In genomic region chrX:115582871-115583729, GRCh38 we compare ENCODE assay signal across 11 cellular contexts. TPM values are rescaled to one million over a fixed set of nuclear protein-coding genes. Genes with fewer than 3 reads are reported as not detected.
DNase-seq lines count a peak whose midpoint lies in the region; ATAC-seq, FAIRE-seq and TF ChIP-seq lines count a peak whose summit lies in the region.
"Had no signal": no experiment of that assay in that cellular context is flagged by ENCODE, and none has a peak within 500 bp of the region (broad histone marks: within the 10 kb centered on the region; RNA-seq: fewer than 3 reads in every experiment).

No MANE protein-coding gene starts in this region.

- POLR2A ChIA-PET in A549 (lab: Yijun Ruan, JAX), result interaction anchor here (1.5 kb wide), 1 partner anchor 21 kb away, joined by 5 read pairs; no protein-coding TSS in a partner anchor
- POLR2A ChIA-PET in endothelial cell of umbilical vein (lab: Charles Lee), result no interaction called here

- CTCF ChIA-PET in A549 (lab: Yijun Ruan, JAX), result interaction anchor here (1.2 to 1.6 kb wide), 3 partner anchors 19 to 60 kb away, joined by 3 to 6 read pairs (median 3); no protein-coding TSS in a partner anchor
- CTCF ChIA-PET in endothelial cell of umbilical vein (lab: Charles Lee), result interaction anchor here (0.9 to 1.3 kb wide), 2 partner anchors 123 to 238 kb away, joined by 3 to 4 read pairs; no protein-coding TSS in a partner anchor

- no peaks in the 10 kb centered on the region for H4K20me1 ChIP-seq in endothelial cell of umbilical vein (replicated peaks; ENCODE audit: control insufficient read depth, extremely low read depth, insufficient read depth, low read length)

- H3K79me2 ChIP-seq in endothelial cell of umbilical vein (ENCODE audit: control insufficient read depth, insufficient read depth, low read length), result peaks cover 75% of the 10 kb centered on the region

- no peak for TF ChIP-seq EP300 in A549 (IDR thresholded peaks at IDR 0.05)

- no peak for TF ChIP-seq RAD21 in A549 (conservative IDR thresholded peaks at IDR 0.05 in 1 of 2, IDR thresholded peaks at IDR 0.05 in 1 of 2)

- intact Hi-C loops in endothelial cell of umbilical vein (cut with micrococcal nuclease), result no loop called here

- DNase-seq in A549 (ENCODE audit: low read depth in 1 of 2, low spot score in 1 of 2) (no peak), NCI-H524 treated with DMSO at 0.1 percent for 48 hours (lab: John Stamatoyannopoulos, UW) (peak; percentile 27), endothelial cell of umbilical vein (ENCODE audit: low read depth, low spot score) (peak; percentile 44), NCI-H2171 treated with DMSO at 0.1 percent for 48 hours (lab: John Stamatoyannopoulos, UW) (no peak), RPMI8226 (no peak), NCI-H510A treated with DMSO at 0.1 percent for 48 hours (lab: John Stamatoyannopoulos, UW) (no peak)
- no peak for DNase-seq in activated CD8-positive, alpha-beta memory T cell treated with anti-CD3 and anti-CD28 coated beads, Interleukin-2, amount 50 U/mL, for 48 hours
- DNase-seq: activated T-cell treated with anti-CD3 and anti-CD28 coated beads, Interleukin-2, amount 50 U/mL, for 4 hours had no signal

- H3K4me1 ChIP-seq in A549 (peaks cover 63% of the 10 kb centered on the region), endothelial cell of umbilical vein (ENCODE audit: control insufficient read depth, extremely low read depth, insufficient read depth, low read length) (peaks cover 29% of the 10 kb centered on the region), muscle layer of duodenum (ENCODE audit: control insufficient read depth in 1 of 2, insufficient read depth in 2 of 2, low read length in 2 of 2) (peaks cover 0 to 10% of the 10 kb centered on the region in 2 donors)

- ATAC-seq in A549, result peak; percentile 61 to 65; a peak in 5 of 6 replicates
- ATAC-seq: activated T-cell treated with anti-CD3 and anti-CD28 coated beads, Interleukin-2, amount 50 U/mL, for 4 hours had no signal

- FAIRE-seq in A549 (lab: Jason Lieb, UNC) (peak; percentile 84), endothelial cell of umbilical vein (lab: Jason Lieb, UNC) (no peak)

- WGBS in A549 (ENCODE audit: missing lambda C conversion rate), result 25% methylated on average over 8 of the region's 8 CpGs

- peak overlapping the region; percentile 17; the same call in 1 of the 3 replicates for H3K4me3 ChIP-seq in A549
- H3K4me3 ChIP-seq in endothelial cell of umbilical vein (replicated peaks in 1 of 3; ENCODE audit: insufficient read depth in 1 of 3, low read depth in 1 of 3, low read length in 3 of 3), result no peak overlapping the region
- peak overlapping the region in 1 of 2 donors; percentile 14 for H3K4me3 ChIP-seq in muscle layer of duodenum (ENCODE audit: low read depth in 1 of 2, low read length in 2 of 2)

- H3K27ac ChIP-seq in A549 (peak overlapping the region; percentile 43 to 65; a peak in 3 of 6 replicates), endothelial cell of umbilical vein (ENCODE audit: insufficient read depth, low read depth, low read length) (peak overlapping the region; percentile 70), muscle layer of duodenum (ENCODE audit: low read length) (peak overlapping the region; percentile 39)
- H3K27ac ChIP-seq: C4-2B, neutrophil had no signal

- H3K36me3 ChIP-seq in endothelial cell of umbilical vein (ENCODE audit: control insufficient read depth in 2 of 2, extremely low read depth in 1 of 2, insufficient read depth in 2 of 2, low read length in 2 of 2), result no peaks in the 10 kb centered on the region
- no peaks in the 10 kb centered on the region for H3K36me3 ChIP-seq in muscle layer of duodenum (ENCODE audit: control insufficient read depth in 1 of 2, insufficient read depth in 2 of 2, low read length in 2 of 2)
- H3K36me3 ChIP-seq: neutrophil had no signal

- peak overlapping the region; percentile 17 for H3K9ac ChIP-seq in endothelial cell of umbilical vein (replicated peaks; ENCODE audit: extremely low read depth, insufficient read depth, low read length)

- H3K9me1 ChIP-seq in endothelial cell of umbilical vein (replicated peaks; ENCODE audit: control insufficient read depth, extremely low read depth, insufficient read depth, low read length), result no peaks in the 10 kb centered on the region

- dilution Hi-C loops in endothelial cell of umbilical vein (cut with MboI; ENCODE audit: extremely low pct_ligation_motif_present, low sequenced_read_pairs), result no loop called here

- BruUV-seq in endothelial cell of umbilical vein (replicated peaks; lab: Mats Ljungman, UMichigan), result no TSS peak

- TF ChIP-seq CTCF in A549 (IDR thresholded peaks at IDR 0.05), result no peak
- no peak for TF ChIP-seq CTCF in endothelial cell of umbilical vein (IDR thresholded peaks at IDR 0.05; ENCODE audit: extremely low read depth in 1 of 2, insufficient read depth in 1 of 2, low read depth in 1 of 2, low read length in 2 of 2)

- H3K4me2 ChIP-seq in A549 (peak overlapping the region; percentile 87), endothelial cell of umbilical vein (ENCODE audit: insufficient read depth, low read length) (peak overlapping the region; percentile 73)

- H2AFZ ChIP-seq in endothelial cell of umbilical vein (ENCODE audit: low read depth, low read length), result no peak overlapping the region

- no peaks in the 10 kb centered on the region for H3K27me3 ChIP-seq in endothelial cell of umbilical vein (ENCODE audit: control insufficient read depth in 2 of 2, insufficient read depth in 2 of 2, low read length in 2 of 2)
- no peaks in the 10 kb centered on the region for H3K27me3 ChIP-seq in muscle layer of duodenum (ENCODE audit: low read depth, low read length)
- H3K27me3 ChIP-seq: neutrophil had no signal

- no peak for TF ChIP-seq POLR2A in A549 (IDR thresholded peaks at IDR 0.05; ENCODE audit: low read length)
- no peak for TF ChIP-seq POLR2A in endothelial cell of umbilical vein (IDR thresholded peaks at IDR 0.05; ENCODE audit: low read depth, low read length)

- H3K9me3 ChIP-seq in A549 (no peaks in the 10 kb centered on the region), endothelial cell of umbilical vein (replicated peaks; ENCODE audit: control insufficient read depth, insufficient read depth, low read length) (no peaks in the 10 kb centered on the region), muscle layer of duodenum (ENCODE audit: control insufficient read depth in 1 of 2, low read length in 2 of 2) (no peaks in the 10 kb centered on the region)
- H3K9me3 ChIP-seq: neutrophil had no signal

TF ChIP-seq in A549, 52 proteins besides CTCF, POLR2A, EP300 and RAD21:
- no peak for TF ChIP-seq KDM5A (IDR thresholded peaks at IDR 0.05)
- no peak for TF ChIP-seq CEBPB (IDR thresholded peaks at IDR 0.05)
- no peak for TF ChIP-seq EHF (CRISPR knock-in tag; IDR thresholded peaks at IDR 0.05)
- no peak for TF ChIP-seq HEYL (CRISPR knock-in tag; IDR thresholded peaks at IDR 0.05)
- no peak for TF ChIP-seq ESRRA (IDR thresholded peaks at IDR 0.05; ENCODE audit: borderline replicate concordance, low read length)
- TF ChIP-seq ZFP36 (IDR thresholded peaks at IDR 0.05; ENCODE audit: borderline replicate concordance, partially characterized antibody), result no peak
- TF ChIP-seq EHMT2 (IDR thresholded peaks at IDR 0.05; ENCODE audit: low read depth), result no peak
- TF ChIP-seq POLR2AphosphoS2 (conservative IDR thresholded peaks at IDR 0.05; ENCODE audit: low read length), result no peak
- TF ChIP-seq FOSL2 (IDR thresholded peaks at IDR 0.05), result no peak
- no peak for TF ChIP-seq FOSL2 (CRISPR knock-in tag; IDR thresholded peaks at IDR 0.05)
- TF ChIP-seq TP53 (CRISPR knock-in tag; IDR thresholded peaks at IDR 0.05), result no peak

TF ChIP-seq in endothelial cell of umbilical vein, 7 proteins besides CTCF, POLR2A, EP300 and RAD21:
- TF ChIP-seq MYC (IDR thresholded peaks at IDR 0.05; ENCODE audit: low read depth, low read length), result no peak

RNA-seq across cellular contexts. Expression of gene PLS3, which starts 22.1 kb away (rescaled TPM):
- 411 and 437 TPM in 2 replicates for polyA plus RNA-seq in A549 (2011; rRNA removed)
- 92.7 and 94.3 TPM in 2 replicates for polyA plus RNA-seq in A549 (2012; cell fraction: cytosol; rRNA removed)
- 44.4 and 70.5 TPM in 2 replicates for polyA plus RNA-seq in A549 (2012; cell fraction: nucleus; rRNA removed)
- 303 to 305 TPM (median 303 TPM) in 3 replicates for polyA plus RNA-seq in A549 (2017; fragmentation: RNase III; extraction: RNeasy Plus Mini Kit Qiagen cat#74134 plus additional on column Dnase treatment)
- polyA minus RNA-seq in A549 (2011; rRNA and poly(A)+ RNA removed), result 75.5 and 78.3 TPM in 2 replicates
- total RNA-seq in endothelial cell of umbilical vein, result 305 and 329 TPM in 2 replicates
- 85.0 and 120 TPM in 2 replicates for polyA plus RNA-seq in endothelial cell of umbilical vein
- 172 and 187 TPM in 2 replicates for polyA plus RNA-seq in endothelial cell of umbilical vein (2011; cell fraction: cytosol; rRNA removed)
- polyA plus RNA-seq in endothelial cell of umbilical vein (2011; cell fraction: nucleus; rRNA removed), result 156 and 211 TPM in 2 replicates
- 277 and 383 TPM in 2 replicates for polyA plus RNA-seq in endothelial cell of umbilical vein (2012)
- polyA minus RNA-seq in endothelial cell of umbilical vein, result 147 and 150 TPM in 2 replicates
- 63.9 TPM for polyA minus RNA-seq in endothelial cell of umbilical vein (2011; cell fraction: cytosol; rRNA and poly(A)+ RNA removed)
- polyA minus RNA-seq in endothelial cell of umbilical vein (2011; cell fraction: nucleus; rRNA and poly(A)+ RNA removed), result 76.7 and 125 TPM in 2 replicates

Comparison
In these comparisons a context has a peak if more than half of its experiments do, and no peak if none do; other contexts are left out.
1. DNase-seq: peak in NCI-H524 treated with DMSO at 0.1 percent for 48 hours (single experiment) and endothelial cell of umbilical vein (single experiment); none in A549 (0 of 2), NCI-H2171 treated with DMSO at 0.1 percent for 48 hours (single experiment), RPMI8226 (single experiment), NCI-H510A treated with DMSO at 0.1 percent for 48 hours (single experiment) and activated CD8-positive, alpha-beta memory T cell treated with anti-CD3 and anti-CD28 coated beads, Interleukin-2, amount 50 U/mL, for 48 hours (single experiment).
2. Peak in every context shown above with its lines, with median percentiles within 50 percentile points of each other: H3K27ac ChIP-seq.